10 cellular contexts compared by ENCODE assay signal in the genomic region with DNA sequence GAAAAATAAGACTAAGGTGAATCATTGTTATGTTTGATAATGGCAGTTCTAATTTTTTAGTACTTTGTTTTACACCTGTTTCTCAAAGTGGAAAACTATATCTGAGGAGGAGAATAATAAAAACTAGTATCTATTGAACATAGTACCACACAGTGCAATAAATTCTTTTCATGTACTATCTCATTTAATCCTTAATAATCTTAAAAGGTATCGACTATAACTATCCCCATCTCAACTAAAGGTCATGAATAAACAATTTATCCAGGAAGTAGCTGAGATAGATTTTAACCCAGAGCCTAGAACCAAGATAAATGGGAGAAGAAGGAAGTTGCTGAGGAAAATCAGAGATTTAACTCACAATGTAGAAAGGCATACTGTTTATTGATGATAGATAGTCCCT. TPM values are rescaled to one million over a fixed set of nuclear protein-coding genes. Genes with fewer than 3 reads are reported as not detected.
DNase-seq lines count a peak whose midpoint lies in the region; ATAC-seq and TF ChIP-seq lines count a peak whose summit lies in the region.
"Had no signal": no experiment of that assay in that cellular context is flagged by ENCODE, and none has a peak within 500 bp of the region (broad histone marks: within the 10 kb centered on the region; RNA-seq: fewer than 3 reads in every experiment).

No MANE protein-coding gene starts in this region.

- CTCF ChIA-PET in activated CD4-positive, alpha-beta T cell treated with anti-CD3 and anti-CD28 coated beads for 36 hours (lab: Charles Lee): no interaction called here

- TF ChIP-seq CTCF in foreskin fibroblast (IDR thresholded peaks at IDR 0.05; ENCODE audit: low read depth, low read length) (no peak), WERI-Rb-1 (IDR thresholded peaks at IDR 0.05; ENCODE audit: low read depth, low read length) (no peak)

- peak overlapping the region; percentile 55 for H3K27ac Mint-ChIP-seq in activated CD4-positive, alpha-beta T cell treated with anti-CD3 and anti-CD28 coated beads for 36 hours
- no peak overlapping the region for H3K27ac Mint-ChIP-seq in activated T-helper 1 cell treated with anti-CD3 and anti-CD28 coated beads, Interleukin-12 subunit alpha, Interleukin-12 subunit beta, Interleukin-2, Interleukin-4 antibody, amounts not matched to agents 30 ng/mL and 10 ng/mL and 1 ng/mL, durations not matched to agents 14 hours and 24 hours and 36 hours
- H3K27ac Mint-ChIP-seq in stimulated activated effector memory CD8-positive, alpha-beta T cell treated with anti-CD3 and anti-CD28 coated beads, Interleukin-12 subunit alpha, Interleukin-12 subunit beta, amount 100 ng/mL, for 72 hours: no peak overlapping the region

- no peak for DNase-seq in activated CD4-positive, alpha-beta T cell treated with anti-CD3 and anti-CD28 coated beads for 36 hours
- DNase-seq in activated CD4-positive, alpha-beta T cell treated with anti-CD3 and anti-CD28 coated beads for 1 hour: no peak
- DNase-seq in activated T-helper 1 cell treated with anti-CD3 and anti-CD28 coated beads, Interleukin-12 subunit alpha, Interleukin-12 subunit beta, Interleukin-2, Interleukin-4 antibody, amounts not matched to agents 30 ng/mL and 10 ng/mL and 1 ng/mL, durations not matched to agents 14 hours and 24 hours and 36 hours (ENCODE audit: low spot score): no peak
- DNase-seq in foreskin fibroblast (no peak), WERI-Rb-1 (no peak), SHP77 treated with DMSO at 0.1 percent for 48 hours (lab: John Stamatoyannopoulos, UW) (no peak)
- DNase-seq in stimulated activated effector memory CD8-positive, alpha-beta T cell treated with anti-CD3 and anti-CD28 coated beads, Interleukin-12 subunit alpha, Interleukin-12 subunit beta, amount 100 ng/mL, for 72 hours (ENCODE audit: low spot score in 2 of 2): no peak
- DNase-seq in stimulated activated CD4-positive, alpha-beta T cell treated with anti-CD3 and anti-CD28 coated beads, Interleukin-4, amount 100 ng/mL, for 24 hours: no peak

- H3K4me3 ChIP-seq in foreskin fibroblast (ENCODE audit: low read depth in 1 of 2, low read length in 2 of 2) (peak overlapping the region; percentile 95 to 100), WERI-Rb-1 (ENCODE audit: low read depth, low read length) (no peak overlapping the region)

- H3K36me3 ChIP-seq in WERI-Rb-1: peaks cover 3% of the 10 kb centered on the region; the same call in 1 of the 2 replicates

- no peaks in the 10 kb centered on the region for H3K27me3 ChIP-seq in WERI-Rb-1 (ENCODE audit: insufficient read depth, low read depth, severe bottlenecking)

- H3K36me3 Mint-ChIP-seq in activated CD4-positive, alpha-beta T cell treated with anti-CD3 and anti-CD28 coated beads for 36 hours (ENCODE audit: low read depth): peaks cover 20% of the 10 kb centered on the region
- peaks cover 18% of the 10 kb centered on the region for H3K36me3 Mint-ChIP-seq in activated T-helper 1 cell treated with anti-CD3 and anti-CD28 coated beads, Interleukin-12 subunit alpha, Interleukin-12 subunit beta, Interleukin-2, Interleukin-4 antibody, amounts not matched to agents 30 ng/mL and 10 ng/mL and 1 ng/mL, durations not matched to agents 14 hours and 24 hours and 36 hours (ENCODE audit: low read depth)
- H3K36me3 Mint-ChIP-seq in stimulated activated effector memory CD8-positive, alpha-beta T cell treated with anti-CD3 and anti-CD28 coated beads, Interleukin-12 subunit alpha, Interleukin-12 subunit beta, amount 100 ng/mL, for 72 hours: peaks cover 61% of the 10 kb centered on the region

- H3K4me3 Mint-ChIP-seq in activated CD4-positive, alpha-beta T cell treated with anti-CD3 and anti-CD28 coated beads for 36 hours: peak overlapping the region; percentile 60
- peak overlapping the region; percentile 69 for H3K4me3 Mint-ChIP-seq in activated T-helper 1 cell treated with anti-CD3 and anti-CD28 coated beads, Interleukin-12 subunit alpha, Interleukin-12 subunit beta, Interleukin-2, Interleukin-4 antibody, amounts not matched to agents 30 ng/mL and 10 ng/mL and 1 ng/mL, durations not matched to agents 14 hours and 24 hours and 36 hours
- peak overlapping the region; percentile 89 for H3K4me3 Mint-ChIP-seq in stimulated activated effector memory CD8-positive, alpha-beta T cell treated with anti-CD3 and anti-CD28 coated beads, Interleukin-12 subunit alpha, Interleukin-12 subunit beta, amount 100 ng/mL, for 72 hours

- POLR2A ChIA-PET in activated CD4-positive, alpha-beta T cell treated with anti-CD3 and anti-CD28 coated beads for 36 hours (lab: Charles Lee): no interaction called here

- H3K9me3 Mint-ChIP-seq in activated CD4-positive, alpha-beta T cell treated with anti-CD3 and anti-CD28 coated beads for 36 hours (ENCODE audit: low read depth): no peaks in the 10 kb centered on the region
- H3K9me3 Mint-ChIP-seq in activated T-helper 1 cell treated with anti-CD3 and anti-CD28 coated beads, Interleukin-12 subunit alpha, Interleukin-12 subunit beta, Interleukin-2, Interleukin-4 antibody, amounts not matched to agents 30 ng/mL and 10 ng/mL and 1 ng/mL, durations not matched to agents 14 hours and 24 hours and 36 hours: no peaks in the 10 kb centered on the region
- H3K9me3 Mint-ChIP-seq in stimulated activated effector memory CD8-positive, alpha-beta T cell treated with anti-CD3 and anti-CD28 coated beads, Interleukin-12 subunit alpha, Interleukin-12 subunit beta, amount 100 ng/mL, for 72 hours: no peaks in the 10 kb centered on the region

- no peak for ATAC-seq in activated CD4-positive, alpha-beta T cell treated with anti-CD3 and anti-CD28 coated beads for 36 hours
- ATAC-seq in stimulated activated effector memory CD8-positive, alpha-beta T cell treated with anti-CD3 and anti-CD28 coated beads, Interleukin-12 subunit alpha, Interleukin-12 subunit beta, amount 100 ng/mL, for 72 hours: no peak
- ATAC-seq: Panc1 had no signal

- no peaks in the 10 kb centered on the region for H3K9me3 ChIP-seq in WERI-Rb-1 (ENCODE audit: severe bottlenecking)

- H3K27ac ChIP-seq in WERI-Rb-1: no peak overlapping the region

- no peaks in the 10 kb centered on the region for H3K27me3 Mint-ChIP-seq in activated CD4-positive, alpha-beta T cell treated with anti-CD3 and anti-CD28 coated beads for 36 hours
- no peaks in the 10 kb centered on the region for H3K27me3 Mint-ChIP-seq in activated T-helper 1 cell treated with anti-CD3 and anti-CD28 coated beads, Interleukin-12 subunit alpha, Interleukin-12 subunit beta, Interleukin-2, Interleukin-4 antibody, amounts not matched to agents 30 ng/mL and 10 ng/mL and 1 ng/mL, durations not matched to agents 14 hours and 24 hours and 36 hours (ENCODE audit: insufficient read depth)

- H3K4me1 Mint-ChIP-seq in activated CD4-positive, alpha-beta T cell treated with anti-CD3 and anti-CD28 coated beads for 36 hours: peaks cover 62% of the 10 kb centered on the region
- H3K4me1 Mint-ChIP-seq in activated T-helper 1 cell treated with anti-CD3 and anti-CD28 coated beads, Interleukin-12 subunit alpha, Interleukin-12 subunit beta, Interleukin-2, Interleukin-4 antibody, amounts not matched to agents 30 ng/mL and 10 ng/mL and 1 ng/mL, durations not matched to agents 14 hours and 24 hours and 36 hours (ENCODE audit: low read depth): peaks cover 68% of the 10 kb centered on the region
- H3K4me1 Mint-ChIP-seq in stimulated activated effector memory CD8-positive, alpha-beta T cell treated with anti-CD3 and anti-CD28 coated beads, Interleukin-12 subunit alpha, Interleukin-12 subunit beta, amount 100 ng/mL, for 72 hours: peaks cover 53% of the 10 kb centered on the region

- intact Hi-C loops in activated CD4-positive, alpha-beta T cell treated with anti-CD3 and anti-CD28 coated beads for 36 hours (cut with DNase I, micrococcal nuclease): loop anchor here (2.0 to 10.0 kb wide), 6 partner anchors 21 to 1883 kb away; partner anchors contain the start of genes CEP135 (in 1 of the 2), EXOC1 (in 1 of the 2) and FIP1L1 (in 1 of the 2)
- intact Hi-C loops in activated T-helper 1 cell treated with anti-CD3 and anti-CD28 coated beads, Interleukin-12 subunit alpha, Interleukin-12 subunit beta, Interleukin-2, Interleukin-4 antibody, amounts not matched to agents 30 ng/mL and 10 ng/mL and 1 ng/mL, durations not matched to agents 14 hours and 24 hours and 36 hours (cut with micrococcal nuclease): loop anchor here (5.0 to 10.0 kb wide), 6 partner anchors 55 to 1483 kb away; partner anchors contain the start of genes CLOCK and SRD5A3

RNA-seq across cellular contexts. Expression of gene CHIC2, which starts 2.5 kb away (rescaled TPM):
- 10 to 100 TPM; 14.7 to 17.7 TPM for total RNA-seq in activated CD4-positive, alpha-beta T cell treated with anti-CD3 and anti-CD28 coated beads for 36 hours
- total RNA-seq in activated T-helper 1 cell treated with anti-CD3 and anti-CD28 coated beads, Interleukin-12 subunit alpha, Interleukin-12 subunit beta, Interleukin-2, Interleukin-4 antibody, amounts not matched to agents 30 ng/mL and 10 ng/mL and 1 ng/mL, durations not matched to agents 14 hours and 24 hours and 36 hours: 19.1 and 20.3 TPM in 2 replicates

RNA-seq across cellular contexts. Expression of gene GSX2, which starts 38.1 kb away (rescaled TPM):
- total RNA-seq in activated CD4-positive, alpha-beta T cell treated with anti-CD3 and anti-CD28 coated beads for 36 hours: not detected
- total RNA-seq in activated T-helper 1 cell treated with anti-CD3 and anti-CD28 coated beads, Interleukin-12 subunit alpha, Interleukin-12 subunit beta, Interleukin-2, Interleukin-4 antibody, amounts not matched to agents 30 ng/mL and 10 ng/mL and 1 ng/mL, durations not matched to agents 14 hours and 24 hours and 36 hours: not detected in 2 replicates
- total RNA-seq: glomerular endothelial cell had no signal
